ENCODE assay signal across 36 cellular contexts in the genomic region with DNA sequence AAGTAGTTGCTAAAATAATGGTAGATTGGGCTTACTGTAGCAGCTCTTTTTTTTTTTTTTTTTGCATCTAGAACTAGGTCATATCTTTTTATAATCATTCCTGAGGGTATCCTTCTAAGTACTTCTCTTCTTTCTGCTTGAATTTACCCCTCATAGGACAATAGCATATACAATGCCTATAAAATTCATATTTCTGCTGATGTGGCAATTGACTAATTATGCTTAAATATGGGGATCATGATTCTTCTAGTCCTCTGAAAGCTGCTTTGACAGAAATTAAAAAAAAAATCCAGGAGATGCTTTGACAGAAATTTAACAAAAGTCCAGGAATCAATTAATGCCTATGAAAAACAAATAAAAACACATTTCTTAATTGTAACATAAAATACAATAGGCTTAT.
"Had no signal": no experiment of that assay in that cellular context is flagged by ENCODE, and none has a peak within 500 bp of the region (broad histone marks: within the 10 kb centered on the region; RNA-seq: fewer than 3 reads in every experiment).

No MANE protein-coding gene starts in this region.

- DNase-seq: activated B cell treated with CpG ODN at 0.5 μM for 24 hours; activated CD4-positive, alpha-beta memory T cell treated with anti-CD3 and anti-CD28 coated beads for 36 hours; activated CD4-positive, alpha-beta T cell treated with anti-CD3 and anti-CD28 coated beads for 4 hours; activated CD4-positive, alpha-beta T cell treated with anti-CD3 and anti-CD28 coated beads, Interleukin-2, amount 10 ng/mL, durations not matched to agents 24 days and 14 days; activated CD4-positive, alpha-beta T cell treated with anti-CD3 and anti-CD28 coated beads, Interleukin-2, amount 50 U/mL, for 1 hour; activated CD4-positive, alpha-beta T cell treated with anti-CD3 and anti-CD28 coated beads, Interleukin-2, amount 50 U/mL, for 4 hours; activated CD4-positive, CD25-positive, alpha-beta regulatory T cell treated with anti-CD3 and anti-CD28 coated beads, Interleukin-2, amount 50 U/mL, for 72 hours; activated CD8-positive, alpha-beta memory T cell treated with anti-CD3 and anti-CD28 coated beads, Interleukin-2, amount 50 U/mL, for 4 hours; activated CD8-positive, alpha-beta T cell treated with anti-CD3 and anti-CD28 coated beads for 36 hours; activated effector memory CD4-positive, alpha-beta T cell treated with anti-CD3 and anti-CD28 coated beads, Interleukin-2, amount 50 U/mL, for 16 hours; activated gamma-delta T cell treated with Interleukin-2 at 50 U/mL for 16 hours; activated naive CD4-positive, alpha-beta T cell; activated naive CD4-positive, alpha-beta T cell treated with anti-CD3 and anti-CD28 coated beads for 36 hours; activated naive CD4-positive, alpha-beta T cell treated with anti-CD3 and anti-CD28 coated beads, Interleukin-2, amount 50 U/mL, for 16 hours; activated naive CD8-positive, alpha-beta T cell treated with anti-CD3 and anti-CD28 coated beads for 36 hours; activated T-cell treated with anti-CD3 and anti-CD28 coated beads for 4 hours; activated T-cell treated with anti-CD3 and anti-CD28 coated beads, Interleukin-2, amount 50 U/mL, for 1 hour; activated T-cell treated with anti-CD3 and anti-CD28 coated beads, Interleukin-2, amount 50 U/mL, for 4 hours; activated T-cell treated with anti-CD3 and anti-CD28 coated beads, Interleukin-2, amount 50 U/mL, for 72 hours; adrenal gland; amniotic stem cell; aorta; body of pancreas; brain microvascular endothelial cell; central memory CD4-positive, alpha-beta T cell; T-helper 2 cell; T-helper 9 cell had no signal

- H3K9me3 ChIP-seq: adrenal gland, body of pancreas, breast epithelium had no signal

- FAIRE-seq: astrocyte, colon, TTC549 had no signal

- H3K36me3 ChIP-seq: adrenal gland, brain microvascular endothelial cell, breast epithelium had no signal

- H3K36me3 Mint-ChIP-seq: activated CD4-positive, alpha-beta memory T cell treated with anti-CD3 and anti-CD28 coated beads for 36 hours; activated naive CD8-positive, alpha-beta T cell treated with anti-CD3 and anti-CD28 coated beads for 36 hours had no signal

- H3K4me3 ChIP-seq: adrenal gland, body of pancreas, breast epithelium had no signal

- H3K27ac Mint-ChIP-seq: activated B cell treated with CpG ODN at 0.5 μM for 24 hours; activated CD4-positive, alpha-beta memory T cell treated with anti-CD3 and anti-CD28 coated beads for 36 hours; activated CD4-positive, alpha-beta T cell treated with anti-CD3 and anti-CD28 coated beads, Interleukin-2, amount 10 ng/mL, durations not matched to agents 24 days and 14 days; activated CD8-positive, alpha-beta T cell treated with anti-CD3 and anti-CD28 coated beads for 36 hours; activated naive CD4-positive, alpha-beta T cell treated with anti-CD3 and anti-CD28 coated beads for 36 hours; activated naive CD4-positive, alpha-beta T cell treated with anti-CD3 and anti-CD28 coated beads, Interleukin-2, amount 50 U/mL, for 72 hours; activated naive CD8-positive, alpha-beta T cell treated with anti-CD3 and anti-CD28 coated beads for 36 hours; activated T-cell treated with anti-CD3 and anti-CD28 coated beads, Interleukin-2, amount 50 U/mL, for 72 hours; activated T-helper 1 cell treated with anti-CD3 and anti-CD28 coated beads, Interleukin-12 subunit alpha, Interleukin-12 subunit beta, Interleukin-2, Interleukin-4 antibody, amounts not matched to agents 30 ng/mL and 10 ng/mL and 1 ng/mL, durations not matched to agents 14 hours and 24 hours and 36 hours; activated T-helper 17 cell treated with anti-CD3 and anti-CD28 coated beads, Interleukin-2, amount 50 U/mL, for 72 hours; T-helper 2 cell treated with Interferon-gamma antibody and Interleukin-4, amounts not matched to agents 5 μg/mL and 100 μg/mL, for 36 hours had no signal

- H3K9me3 Mint-ChIP-seq: activated CD4-positive, alpha-beta T cell treated with anti-CD3 and anti-CD28 coated beads, Interleukin-2, amount 10 ng/mL, durations not matched to agents 24 days and 14 days had no signal

- H3K27me3 Mint-ChIP-seq: activated B cell treated with CpG ODN at 0.5 μM for 24 hours; activated CD4-positive, alpha-beta memory T cell treated with anti-CD3 and anti-CD28 coated beads for 36 hours; activated CD4-positive, alpha-beta T cell treated with anti-CD3 and anti-CD28 coated beads, Interleukin-2, amount 10 ng/mL, durations not matched to agents 24 days and 14 days; activated CD8-positive, alpha-beta T cell treated with anti-CD3 and anti-CD28 coated beads for 36 hours; activated naive CD8-positive, alpha-beta T cell treated with anti-CD3 and anti-CD28 coated beads for 36 hours; activated T-helper 17 cell treated with anti-CD3 and anti-CD28 coated beads, Interleukin-2, amount 50 U/mL, for 72 hours had no signal

- ATAC-seq: activated CD8-positive, alpha-beta T cell treated with anti-CD3 and anti-CD28 coated beads for 36 hours; activated naive CD4-positive, alpha-beta T cell treated with anti-CD3 and anti-CD28 coated beads, Interleukin-2, amount 50 U/mL, for 72 hours; activated T-cell treated with anti-CD3 and anti-CD28 coated beads, Interleukin-2, amount 50 U/mL, for 4 hours; activated T-cell treated with anti-CD3 and anti-CD28 coated beads, Interleukin-2, amount 50 U/mL, for 72 hours; activated T-helper 17 cell treated with anti-CD3 and anti-CD28 coated beads, Interleukin-2, amount 50 U/mL, for 72 hours; body of pancreas had no signal

- H3K4me3 Mint-ChIP-seq: activated B cell treated with CpG ODN at 0.5 μM for 24 hours; activated CD4-positive, alpha-beta memory T cell treated with anti-CD3 and anti-CD28 coated beads for 36 hours; activated CD4-positive, alpha-beta T cell treated with anti-CD3 and anti-CD28 coated beads, Interleukin-2, amount 10 ng/mL, durations not matched to agents 24 days and 14 days; activated CD8-positive, alpha-beta T cell treated with anti-CD3 and anti-CD28 coated beads for 36 hours; activated naive CD4-positive, alpha-beta T cell treated with anti-CD3 and anti-CD28 coated beads for 36 hours; activated naive CD8-positive, alpha-beta T cell treated with anti-CD3 and anti-CD28 coated beads for 36 hours; activated T-cell treated with anti-CD3 and anti-CD28 coated beads, Interleukin-2, amount 50 U/mL, for 4 hours; activated T-cell treated with anti-CD3 and anti-CD28 coated beads, Interleukin-2, amount 50 U/mL, for 72 hours; activated T-helper 1 cell treated with anti-CD3 and anti-CD28 coated beads, Interleukin-12 subunit alpha, Interleukin-12 subunit beta, Interleukin-2, Interleukin-4 antibody, amounts not matched to agents 30 ng/mL and 10 ng/mL and 1 ng/mL, durations not matched to agents 14 hours and 24 hours and 36 hours; activated T-helper 17 cell treated with anti-CD3 and anti-CD28 coated beads, Interleukin-2, amount 50 U/mL, for 72 hours; T-helper 2 cell treated with Interferon-gamma antibody and Interleukin-4, amounts not matched to agents 5 μg/mL and 100 μg/mL, for 36 hours had no signal

- H3K27me3 ChIP-seq: adrenal gland, body of pancreas, brain microvascular endothelial cell, breast epithelium had no signal

- H3K4me1 ChIP-seq: adrenal gland, body of pancreas, breast epithelium had no signal

- H3K27ac ChIP-seq: adrenal gland, body of pancreas, brain microvascular endothelial cell, breast epithelium, VCaP had no signal

- H3K4me1 Mint-ChIP-seq: activated B cell treated with CpG ODN at 0.5 μM for 24 hours; activated CD4-positive, alpha-beta T cell treated with anti-CD3 and anti-CD28 coated beads, Interleukin-2, amount 10 ng/mL, durations not matched to agents 24 days and 14 days; activated naive CD8-positive, alpha-beta T cell treated with anti-CD3 and anti-CD28 coated beads for 36 hours; activated T-helper 17 cell treated with anti-CD3 and anti-CD28 coated beads, Interleukin-2, amount 50 U/mL, for 72 hours had no signal
